Comparison of ENCODE assay signal across 9 cellular contexts in the genomic region with DNA sequence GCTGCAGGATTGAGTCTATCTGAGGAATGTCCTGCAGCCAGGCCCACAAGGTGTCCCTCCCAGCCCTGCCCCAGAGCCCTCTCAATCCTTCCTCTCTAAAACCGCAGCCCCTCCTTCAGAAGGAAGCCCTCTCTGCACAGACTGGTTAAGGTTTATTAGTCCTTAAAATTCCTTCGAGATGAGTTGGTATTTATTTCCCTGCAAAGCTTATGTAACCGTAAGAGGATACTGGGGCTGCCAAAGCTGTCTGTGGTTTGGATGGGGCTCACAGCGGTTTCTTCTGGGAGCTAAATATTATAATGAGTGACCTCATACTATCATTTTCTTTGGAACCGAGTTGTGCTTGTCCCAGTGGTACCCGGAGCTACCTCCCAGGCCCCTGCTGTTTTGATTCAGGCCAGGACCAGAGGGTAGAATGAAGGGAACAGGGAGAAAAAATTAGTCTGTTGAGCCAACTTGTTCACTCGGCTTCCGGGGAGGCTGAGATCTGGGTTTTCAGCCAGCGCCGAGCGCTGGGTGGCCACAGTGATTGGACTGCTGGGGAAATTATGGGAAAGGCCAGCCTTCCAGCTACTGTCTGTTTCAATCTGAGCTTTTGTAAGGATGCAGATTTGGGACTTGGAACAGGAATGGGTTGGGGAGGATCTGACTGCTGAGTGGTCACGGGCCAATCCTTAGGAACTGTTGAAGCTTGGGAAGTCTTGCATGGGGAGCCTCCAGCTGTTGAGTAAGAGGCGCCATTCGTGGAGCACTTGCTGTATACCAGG.
DNase-seq lines count a peak whose midpoint lies in the region; ATAC-seq and TF ChIP-seq lines count a peak whose summit lies in the region.
"Had no signal": no experiment of that assay in that cellular context is flagged by ENCODE, and none has a peak within 500 bp of the region (broad histone marks: within the 10 kb centered on the region; RNA-seq: fewer than 3 reads in every experiment).

No MANE protein-coding gene starts in this region.

- intact Hi-C loops in posterior vena cava (cut with DNase I) = no loop called here

- peak; percentile 98 for ATAC-seq in RWPE2 (ENCODE audit: low read depth)
- no peak for ATAC-seq in HG03025 (IDR thresholded peaks at IDR 0.05; ENCODE audit: low FRiP score, unreplicated experiment)

- peak overlapping the region; percentile 58 for H3K27ac ChIP-seq in RWPE2 (ENCODE audit: poor library complexity, severe bottlenecking)

- TF ChIP-seq CTCF in RWPE2 (IDR thresholded peaks at IDR 0.05; ENCODE audit: poor library complexity, severe bottlenecking) = peak; percentile 47

- H3K4me1 ChIP-seq in RWPE2 (ENCODE audit: insufficient read depth, poor library complexity, severe bottlenecking) = peaks cover 20% of the 10 kb centered on the region

- no peaks in the 10 kb centered on the region for H3K36me3 ChIP-seq in RWPE2 (ENCODE audit: low read depth)

- no peaks in the 10 kb centered on the region for H3K27me3 ChIP-seq in RWPE2 (ENCODE audit: insufficient read depth, poor library complexity, severe bottlenecking)

- no peaks in the 10 kb centered on the region for H3K9me3 ChIP-seq in RWPE2 (ENCODE audit: severe bottlenecking)

- H3K4me3 ChIP-seq in RWPE2 (ENCODE audit: severe bottlenecking) = no peak overlapping the region

- DNase-seq in DMS79 (lab: John Stamatoyannopoulos, UW) (peak; percentile 52), RWPE2 (ENCODE audit: low spot score) (peak; percentile 94), fibroblast of the conjunctiva (ENCODE audit: low read depth) (peak; percentile 90), posterior vena cava (ENCODE audit: low spot score) (peak; percentile 91), D341Med (ENCODE audit: low spot score) (no peak), OCI-M2 (lab: John Stamatoyannopoulos, UW; ENCODE audit: unreplicated experiment) (no peak), activated gamma-delta T cell (lab: John Stamatoyannopoulos, UW) (no peak)
- DNase-seq: NCI-H187 treated with DMSO at 0.1 percent for 48 hours had no signal

Comparison
In these comparisons a context has a peak if more than half of its experiments do, and no peak if none do; other contexts are left out.
1. DNase-seq: peak in DMS79 (single experiment), RWPE2 (single experiment), fibroblast of the conjunctiva (single experiment) and posterior vena cava (single experiment); none in D341Med (single experiment), OCI-M2 (single experiment) and activated gamma-delta T cell (single experiment).